In genomic region chr3:17733270-17733669, GRCh38 we compare ENCODE assay signal across 19 cellular contexts. TPM values are rescaled to one million over a fixed set of nuclear protein-coding genes. Genes with fewer than 3 reads are reported as not detected.
DNase-seq lines count a peak whose midpoint lies in the region; ATAC-seq, FAIRE-seq and TF ChIP-seq lines count a peak whose summit lies in the region.
"Had no signal": no experiment of that assay in that cellular context is flagged by ENCODE, and none has a peak within 500 bp of the region (broad histone marks: within the 10 kb centered on the region; RNA-seq: fewer than 3 reads in every experiment).

No MANE protein-coding gene starts in this region.

- H3K9ac ChIP-seq in SK-N-MC (ENCODE audit: insufficient read length): no peak overlapping the region
- peak overlapping the region in 1 of 2 experiments; percentile 52; a peak in 2 of 4 replicates for H3K9ac ChIP-seq in K562 (ENCODE audit: insufficient read depth in 1 of 2, low read depth in 2 of 2, low read length in 2 of 2)
- H3K9ac ChIP-seq: BLaER1 treated with 17β-estradiol and CSF1 and Interleukin-3, amounts not matched to agents 10 nM and 100 nM had no signal

- H3K27me3 Mint-ChIP-seq in natural killer cell (ENCODE audit: low read depth in 2 of 2): no peaks in the 10 kb centered on the region
- no peaks in the 10 kb centered on the region for H3K27me3 Mint-ChIP-seq in natural killer cell treated with Interleukin-12 subunit alpha and Interleukin-12 subunit beta and Interleukin-15 and Interleukin-18, amount 100 ng/mL, for 72 hours

- CTCF ChIA-PET in K562 (lab: Yijun Ruan, JAX; ENCODE audit: low intra/inter-chr PET ratio): no interaction called here

- H3K36me3 ChIP-seq in SK-N-MC (ENCODE audit: insufficient read depth, low read length) (no peaks in the 10 kb centered on the region), K562 (ENCODE audit: control insufficient read depth, insufficient read depth, low read length) (peaks cover 7% of the 10 kb centered on the region)
- H3K36me3 ChIP-seq: SJSA1 had no signal

- intact Hi-C loops in natural killer cell (cut with micrococcal nuclease): no loop called here
- intact Hi-C loops in K562 (cut with micrococcal nuclease): no loop called here

- TF ChIP-seq POLR2A in K562 (conservative IDR thresholded peaks at IDR 0.05): no peak

- H4K20me1 ChIP-seq in K562 (replicated peaks; ENCODE audit: control insufficient read depth, insufficient read depth, low read length): no peaks in the 10 kb centered on the region

- H3K4me3 Mint-ChIP-seq in natural killer cell: no peak overlapping the region
- no peak overlapping the region for H3K4me3 Mint-ChIP-seq in natural killer cell treated with Interleukin-12 subunit alpha and Interleukin-12 subunit beta and Interleukin-15 and Interleukin-18, amount 100 ng/mL, for 72 hours
- H3K4me3 Mint-ChIP-seq in stimulated activated effector memory CD8-positive, alpha-beta T cell treated with anti-CD3 and anti-CD28 coated beads, Interleukin-12 subunit alpha, Interleukin-12 subunit beta, amount 100 ng/mL, for 72 hours: no peak overlapping the region

- no peak for DNase-seq in natural killer cell
- DNase-seq in natural killer cell treated with Interleukin-12 subunit alpha and Interleukin-12 subunit beta and Interleukin-15 and Interleukin-18, amount 100 ng/mL, for 72 hours (ENCODE audit: low spot score): no peak
- no peak for DNase-seq in SK-N-MC (ENCODE audit: low read depth, low spot score)
- no peak for DNase-seq in K562 (ENCODE audit: extremely low read depth in 1 of 4, low spot score in 3 of 4)
- DNase-seq in stimulated activated effector memory CD8-positive, alpha-beta T cell treated with anti-CD3 and anti-CD28 coated beads, Interleukin-12 subunit alpha, Interleukin-12 subunit beta, amount 100 ng/mL, for 72 hours (ENCODE audit: low spot score in 2 of 2): no peak
- no peak for DNase-seq in DMS 273 treated with DMSO at 0.1 percent for 48 hours (lab: John Stamatoyannopoulos, UW)
- no peak for DNase-seq in RPMI8226
- DNase-seq in GM19239 (ENCODE audit: insufficient read length, low spot score): no peak
- DNase-seq: Caco-2, DMS153, GF-D8, GOT3, NCI-H1930, NCI-H345, NCI-H526, SW 1271 had no signal

- H3K4me1 ChIP-seq in K562 (replicated peaks in 1 of 2; ENCODE audit: control insufficient read depth in 2 of 2, insufficient read depth in 2 of 2, low read length in 2 of 2): peaks cover 37 to 55% of the 10 kb centered on the region in 2 experiments
- H3K4me1 ChIP-seq: Caco-2 had no signal

- H3K4me3 ChIP-seq in SK-N-MC (peak overlapping the region; percentile 30; the same call in 1 of the 2 replicates), K562 (no peak overlapping the region)
- H3K4me3 ChIP-seq: SJSA1 had no signal

- H3K27ac ChIP-seq in SK-N-MC (peak overlapping the region; percentile 68; the same call in 1 of the 2 replicates), K562 (ENCODE audit: extremely low read depth, low read depth, low read length) (peak overlapping the region; percentile 69)
- H3K27ac ChIP-seq: SJSA1 had no signal

- BruUV-seq in K562 (replicated peaks; lab: Mats Ljungman, UMichigan): no TSS peak

- H3K9me3 ChIP-seq in SK-N-MC (ENCODE audit: low read depth, low read length) (no peaks in the 10 kb centered on the region), K562 (replicated peaks; ENCODE audit: control insufficient read depth, insufficient read depth, low read depth, low read length) (no peaks in the 10 kb centered on the region)
- H3K9me3 ChIP-seq: Caco-2, SJSA1 had no signal

- H3K9me1 ChIP-seq in K562 (ENCODE audit: control insufficient read depth, insufficient read depth, low read length): no peaks in the 10 kb centered on the region

- ATAC-seq in natural killer cell (peak in 1 of 3 donors; percentile 26), K562 (no peak)
- no peak for ATAC-seq in natural killer cell treated with Interleukin-12 subunit alpha and Interleukin-12 subunit beta and Interleukin-15 and Interleukin-18, amount 100 ng/mL, for 72 hours
- ATAC-seq in stimulated activated effector memory CD8-positive, alpha-beta T cell treated with anti-CD3 and anti-CD28 coated beads, Interleukin-12 subunit alpha, Interleukin-12 subunit beta, amount 100 ng/mL, for 72 hours: no peak

- in situ Hi-C loops in K562 (cut with MboI): no loop called here

- H3K36me3 Mint-ChIP-seq in natural killer cell: no peaks in the 10 kb centered on the region
- peaks cover under 1% of the 10 kb centered on the region for H3K36me3 Mint-ChIP-seq in natural killer cell treated with Interleukin-12 subunit alpha and Interleukin-12 subunit beta and Interleukin-15 and Interleukin-18, amount 100 ng/mL, for 72 hours
- H3K36me3 Mint-ChIP-seq in stimulated activated effector memory CD8-positive, alpha-beta T cell treated with anti-CD3 and anti-CD28 coated beads, Interleukin-12 subunit alpha, Interleukin-12 subunit beta, amount 100 ng/mL, for 72 hours: peaks cover 19% of the 10 kb centered on the region

- TF ChIP-seq CTCF in natural killer cell (IDR thresholded peaks at IDR 0.05) (no peak), K562 (IDR thresholded peaks at IDR 0.05 in 2 of 3, conservative IDR thresholded peaks at IDR 0.05 in 1 of 3; ENCODE audit: insufficient read depth in 2 of 3, low read depth in 1 of 3, low read length in 3 of 3) (no peak)

- H3K27me3 ChIP-seq in K562 (ENCODE audit: control insufficient read depth in 2 of 2, insufficient read depth in 2 of 2, low read length in 2 of 2): no peaks in the 10 kb centered on the region
- H3K27me3 ChIP-seq: BLaER1 treated with 17β-estradiol and CSF1 and Interleukin-3, amounts not matched to agents 10 nM and 100 nM; SJSA1 had no signal

- H3K4me1 Mint-ChIP-seq in natural killer cell: peaks cover 43 to 50% of the 10 kb centered on the region in 2 donors
- peaks cover 30 to 31% of the 10 kb centered on the region in 2 donors for H3K4me1 Mint-ChIP-seq in natural killer cell treated with Interleukin-12 subunit alpha and Interleukin-12 subunit beta and Interleukin-15 and Interleukin-18, amount 100 ng/mL, for 72 hours (ENCODE audit: low read depth in 2 of 2)
- H3K4me1 Mint-ChIP-seq in stimulated activated effector memory CD8-positive, alpha-beta T cell treated with anti-CD3 and anti-CD28 coated beads, Interleukin-12 subunit alpha, Interleukin-12 subunit beta, amount 100 ng/mL, for 72 hours: peaks cover 55% of the 10 kb centered on the region

- H2AFZ ChIP-seq in K562 (ENCODE audit: low read depth, low read length): peak overlapping the region; percentile 61

- WGBS in K562 (ENCODE audit: insufficient coverage, low coverage, missing lambda C conversion rate): 19% methylated on average over 3 of the region's 3 CpGs

- POLR2A ChIA-PET in K562 (lab: Yijun Ruan, JAX): interaction anchor here (1.8 kb wide), 1 partner anchor 9 kb away, joined by 10 read pairs; the partner anchor contains the start of gene TBC1D5

- H3K79me2 ChIP-seq in K562 (ENCODE audit: control insufficient read depth, insufficient read depth, low read length): peaks cover 59% of the 10 kb centered on the region

- no peak for TF ChIP-seq RAD21 in K562 (CRISPR knock-in tag; conservative IDR thresholded peaks at IDR 0.05 in 1 of 2, IDR thresholded peaks at IDR 0.05 in 1 of 2)

- no peaks in the 10 kb centered on the region for H3K9me3 Mint-ChIP-seq in natural killer cell
- no peaks in the 10 kb centered on the region for H3K9me3 Mint-ChIP-seq in natural killer cell treated with Interleukin-12 subunit alpha and Interleukin-12 subunit beta and Interleukin-15 and Interleukin-18, amount 100 ng/mL, for 72 hours
- no peaks in the 10 kb centered on the region for H3K9me3 Mint-ChIP-seq in stimulated activated effector memory CD8-positive, alpha-beta T cell treated with anti-CD3 and anti-CD28 coated beads, Interleukin-12 subunit alpha, Interleukin-12 subunit beta, amount 100 ng/mL, for 72 hours

- peak overlapping the region; percentile 40 for H3K4me2 ChIP-seq in K562 (ENCODE audit: insufficient read depth, low read length)

- no peak for FAIRE-seq in K562 (lab: Jason Lieb, UNC)
- no peak for FAIRE-seq in GM19239 (lab: Jason Lieb, UNC)
- FAIRE-seq: A204.1 had no signal

- TF ChIP-seq EP300 in K562 (IDR thresholded peaks at IDR 0.05; ENCODE audit: low read length): no peak

- peak overlapping the region; percentile 2 to 38 for H3K27ac Mint-ChIP-seq in natural killer cell
- peak overlapping the region in 1 of 2 donors; percentile 78 for H3K27ac Mint-ChIP-seq in natural killer cell treated with Interleukin-12 subunit alpha and Interleukin-12 subunit beta and Interleukin-15 and Interleukin-18, amount 100 ng/mL, for 72 hours
- peak overlapping the region; percentile 5 for H3K27ac Mint-ChIP-seq in stimulated activated effector memory CD8-positive, alpha-beta T cell treated with anti-CD3 and anti-CD28 coated beads, Interleukin-12 subunit alpha, Interleukin-12 subunit beta, amount 100 ng/mL, for 72 hours

TF ChIP-seq in K562, 482 proteins besides CTCF, POLR2A, EP300 and RAD21 (continues in another document):
- TF ChIP-seq ZNF23 (CRISPR knock-in tag; IDR thresholded peaks at IDR 0.05) (0 out of 2 replicates have a peak, but pooled peaks have one; percentile 21), MEIS2 (IDR thresholded peaks at IDR 0.05; ENCODE audit: partially characterized antibody) (peak; percentile 38)

RNA-seq across cellular contexts. Expression of gene TBC1D5, which starts 9.2 kb away (rescaled TPM):
- total RNA-seq in natural killer cell: 10 to 100 TPM; 63.8 to 81.9 (median 74.9) TPM
- 10 to 100 TPM; 43.4 to 51.6 TPM for total RNA-seq in natural killer cell treated with Interleukin-12 subunit alpha and Interleukin-12 subunit beta and Interleukin-15 and Interleukin-18, amount 100 ng/mL, for 72 hours
- 37.2 and 85.0 TPM in 2 replicates for total RNA-seq in K562 (2011; cell fraction: chromatin; rRNA removed; ENCODE audit: low replicate concordance)
- total RNA-seq in K562 (2011; cell fraction: nucleolus; rRNA removed): 19.2 and 21.7 TPM in 2 replicates
- total RNA-seq in K562 (2011; cell fraction: nucleoplasm; rRNA removed): 36.4 and 46.8 TPM in 2 replicates
- 26.5 and 27.0 TPM in 2 replicates for total RNA-seq in K562 (2014; rRNA removed)
- 36.0 and 36.4 TPM in 2 replicates for total RNA-seq in K562 (2014; rRNA removed; fragmentation: Illumina TruSeq; extraction: Trizol)
- 36.6 and 38.1 TPM in 2 replicates for total RNA-seq in K562 (2015; rRNA removed; fragmentation: Illumina TruSeq; extraction: Trizol)
- 25.6 and 28.9 TPM in 2 replicates for total RNA-seq in K562 (2021)
- polyA plus RNA-seq in K562 (2011; rRNA removed): 28.0 and 31.8 TPM in 2 replicates
- polyA plus RNA-seq in K562 (2011; cell fraction: cytosol; rRNA removed): 16.9 and 21.2 TPM in 2 replicates
- 15.1 and 18.6 TPM in 2 replicates for polyA plus RNA-seq in K562 (2011; cell fraction: nucleus; rRNA removed)
- polyA plus RNA-seq in K562 (2012): 15.9 and 23.7 TPM in 2 replicates
- 21.8 and 24.2 TPM in 2 replicates for polyA plus RNA-seq in K562 (2014; fragmentation: Illumina TruSeq; extraction: Trizol)
- polyA plus RNA-seq in K562 (2014; fragmentation: Nextera tagmentation; extraction: Ambion mirVana): 1 to 10 TPM; 2.9 to 5.1 TPM
- polyA plus RNA-seq in K562 (2014; rRNA removed): 13.5 and 19.8 TPM in 2 replicates
- 68.1 and 87.9 TPM in 2 replicates for polyA minus RNA-seq in K562 (2011; rRNA and poly(A)+ RNA removed)
- polyA minus RNA-seq in K562 (2011; cell fraction: cytosol; rRNA and poly(A)+ RNA removed): 33.6 and 38.9 TPM in 2 replicates
- 35.9 and 61.5 TPM in 2 replicates for polyA minus RNA-seq in K562 (2011; cell fraction: nucleus; rRNA and poly(A)+ RNA removed)
